In genomic region chr6:73262701-73263569, GRCh38 we compare ENCODE assay signal across 8 cellular contexts. TPM values are rescaled to one million over a fixed set of nuclear protein-coding genes. Genes with fewer than 3 reads are reported as not detected.
DNase-seq lines count a peak whose midpoint lies in the region; ATAC-seq and TF ChIP-seq lines count a peak whose summit lies in the region.

KHDC1 (minus strand) TSS chr6:73263196; CDS start chr6:73242517, 20,679 bp downstream.

- H3K4me3 ChIP-seq in SJCRH30 (peak within 1 kb of the TSS; percentile 57), rectal smooth muscle tissue (ENCODE audit: low read length) (peak within 1 kb of the TSS; percentile 70), vagina (peak within 1 kb of the TSS; percentile 67 to 72)

- no peak for TF ChIP-seq POLR2A in vagina (IDR thresholded peaks at IDR 0.05)

- H3K9me3 Mint-ChIP-seq in IgD-negative memory B cell, result no peaks in the 10 kb centered on the region
- H3K9me3 Mint-ChIP-seq in activated naive CD8-positive, alpha-beta T cell (ENCODE audit: low read depth), result no peaks in the 10 kb centered on the region

- peak within 1 kb of the TSS in 1 of 3 donors; percentile 25 for H3K27ac Mint-ChIP-seq in IgD-negative memory B cell
- H3K27ac Mint-ChIP-seq in activated naive CD8-positive, alpha-beta T cell, result peak within 1 kb of the TSS; percentile 90

- H3K27me3 ChIP-seq in SJCRH30, result no peaks in the 10 kb centered on the region
- no peaks in the 10 kb centered on the region for H3K27me3 ChIP-seq in rectal smooth muscle tissue (ENCODE audit: control insufficient read depth, insufficient read depth, low read length)
- no peaks in the 10 kb centered on the region for H3K27me3 ChIP-seq in vagina

- DNase-seq in EL, result peak; percentile 71
- DNase-seq in SJCRH30, result peak; percentile 46 to 53
- DNase-seq in left ventricle myocardium superior, result peak; percentile 71
- no peak for DNase-seq in vagina (ENCODE audit: extremely low spot score in 2 of 2)

- H3K9me3 ChIP-seq in SJCRH30 (replicated peaks), result no peaks in the 10 kb centered on the region
- H3K9me3 ChIP-seq in vagina, result no peaks in the 10 kb centered on the region

- H3K4me1 Mint-ChIP-seq in IgD-negative memory B cell, result peaks cover 11 to 16% (median 11%) of the 10 kb centered on the region in 3 donors
- peaks cover 33% of the 10 kb centered on the region for H3K4me1 Mint-ChIP-seq in activated naive CD8-positive, alpha-beta T cell (ENCODE audit: low read depth)

- peak within 1 kb of the TSS; percentile 80 to 95 (median 90) for H3K4me3 Mint-ChIP-seq in IgD-negative memory B cell
- H3K4me3 Mint-ChIP-seq in activated naive CD8-positive, alpha-beta T cell, result peak within 1 kb of the TSS; percentile 90

- H3K36me3 ChIP-seq in SJCRH30 (no peaks in the 10 kb centered on the region), rectal smooth muscle tissue (ENCODE audit: control insufficient read depth, insufficient read depth, low read length) (no peaks in the 10 kb centered on the region), vagina (no peaks in the 10 kb centered on the region)

- no peak for TF ChIP-seq CTCF in vagina (IDR thresholded peaks at IDR 0.05)

- no peak within 1 kb of the TSS for H3K27ac ChIP-seq in SJCRH30
- H3K27ac ChIP-seq in rectal smooth muscle tissue (ENCODE audit: low read depth, low read length), result peak within 1 kb of the TSS; percentile 38
- H3K27ac ChIP-seq in vagina, result peak within 1 kb of the TSS; percentile 83

- no peaks in the 10 kb centered on the region for H3K4me1 ChIP-seq in SJCRH30
- no peaks in the 10 kb centered on the region for H3K4me1 ChIP-seq in rectal smooth muscle tissue (ENCODE audit: control insufficient read depth, insufficient read depth, low read length)
- peaks cover 18% of the 10 kb centered on the region for H3K4me1 ChIP-seq in vagina

- no peaks in the 10 kb centered on the region for H3K36me3 Mint-ChIP-seq in IgD-negative memory B cell
- peaks cover 5% of the 10 kb centered on the region for H3K36me3 Mint-ChIP-seq in activated naive CD8-positive, alpha-beta T cell

- peak within 1 kb of the TSS; percentile 59 for H3K9ac ChIP-seq in rectal smooth muscle tissue (ENCODE audit: low read length)

- intact Hi-C loops in left ventricle myocardium superior (cut with micrococcal nuclease) (no loop called here), vagina (cut with DNase I) (no loop called here)

- peak; percentile 93 for ATAC-seq in GM21526 (IDR thresholded peaks at IDR 0.05; ENCODE audit: low FRiP score, unreplicated experiment)
- ATAC-seq in left ventricle myocardium superior, result peak; percentile 96

- no peaks in the 10 kb centered on the region for H3K27me3 Mint-ChIP-seq in IgD-negative memory B cell
- no peaks in the 10 kb centered on the region for H3K27me3 Mint-ChIP-seq in activated naive CD8-positive, alpha-beta T cell

RNA-seq across cellular contexts. Expression of gene KHDC1, which starts in this region (rescaled TPM):
- 3.1 TPM for polyA plus RNA-seq in IgD-negative memory B cell
- not detected in 2 replicates for total RNA-seq in SJCRH30 (2014; rRNA removed; shearing (Covaris generic))
- 0.79 TPM for total RNA-seq in left ventricle myocardium superior
- 0.98 TPM for total RNA-seq in vagina

Comparison
In these comparisons a context has a peak if more than half of its experiments do, and no peak if none do; other contexts are left out.
1. Peak in DNase-seq and H3K4me3 ChIP-seq in SJCRH30; RNA of the gene not detected or under 1 TPM.
2. Peak in DNase-seq and ATAC-seq in left ventricle myocardium superior; RNA of the gene not detected or under 1 TPM.